ENCODE assay signal across 1 cellular context in genomic region chr18:49491857-49492693, GRCh38.
TF ChIP-seq lines count a peak whose summit lies in the region.

Gene RPL17, minus strand, starts transcription at chr18:49492465.

TF ChIP-seq in HepG2, 621 proteins besides CTCF, POLR2A, EP300 and RAD21 (continued from another document and continues in another):
- TF ChIP-seq, protein P1, sequence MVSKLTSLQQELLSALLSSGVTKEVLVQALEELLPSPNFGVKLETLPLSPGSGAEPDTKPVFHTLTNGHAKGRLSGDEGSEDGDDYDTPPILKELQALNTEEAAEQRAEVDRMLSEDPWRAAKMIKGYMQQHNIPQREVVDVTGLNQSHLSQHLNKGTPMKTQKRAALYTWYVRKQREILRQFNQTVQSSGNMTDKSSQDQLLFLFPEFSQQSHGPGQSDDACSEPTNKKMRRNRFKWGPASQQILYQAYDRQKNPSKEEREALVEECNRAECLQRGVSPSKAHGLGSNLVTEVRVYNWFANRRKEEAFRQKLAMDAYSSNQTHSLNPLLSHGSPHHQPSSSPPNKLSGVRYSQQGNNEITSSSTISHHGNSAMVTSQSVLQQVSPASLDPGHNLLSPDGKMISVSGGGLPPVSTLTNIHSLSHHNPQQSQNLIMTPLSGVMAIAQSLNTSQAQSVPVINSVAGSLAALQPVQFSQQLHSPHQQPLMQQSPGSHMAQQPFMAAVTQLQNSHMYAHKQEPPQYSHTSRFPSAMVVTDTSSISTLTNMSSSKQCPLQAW (CRISPR knock-in tag; IDR thresholded peaks at IDR 0.05) = peak; percentile 78
- TF ChIP-seq, protein P2, sequence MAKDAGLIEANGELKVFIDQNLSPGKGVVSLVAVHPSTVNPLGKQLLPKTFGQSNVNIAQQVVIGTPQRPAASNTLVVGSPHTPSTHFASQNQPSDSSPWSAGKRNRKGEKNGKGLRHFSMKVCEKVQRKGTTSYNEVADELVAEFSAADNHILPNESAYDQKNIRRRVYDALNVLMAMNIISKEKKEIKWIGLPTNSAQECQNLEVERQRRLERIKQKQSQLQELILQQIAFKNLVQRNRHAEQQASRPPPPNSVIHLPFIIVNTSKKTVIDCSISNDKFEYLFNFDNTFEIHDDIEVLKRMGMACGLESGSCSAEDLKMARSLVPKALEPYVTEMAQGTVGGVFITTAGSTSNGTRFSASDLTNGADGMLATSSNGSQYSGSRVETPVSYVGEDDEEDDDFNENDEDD (CRISPR knock-in tag; IDR thresholded peaks at IDR 0.05; ENCODE audit: borderline replicate concordance) = peak; percentile 23; the same call in 1 of the 2 replicates
- TF ChIP-seq, protein P3, sequence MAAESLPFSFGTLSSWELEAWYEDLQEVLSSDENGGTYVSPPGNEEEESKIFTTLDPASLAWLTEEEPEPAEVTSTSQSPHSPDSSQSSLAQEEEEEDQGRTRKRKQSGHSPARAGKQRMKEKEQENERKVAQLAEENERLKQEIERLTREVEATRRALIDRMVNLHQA (CRISPR knock-in tag; IDR thresholded peaks at IDR 0.05) = no peak
- TF ChIP-seq ASH2L (IDR thresholded peaks at IDR 0.05; ENCODE audit: insufficient read length, low read depth, low read length) = peak; percentile 98
- TF ChIP-seq RARA (CRISPR knock-in tag; IDR thresholded peaks at IDR 0.05) = peak; percentile 38
- TF ChIP-seq NRL (CRISPR knock-in tag; IDR thresholded peaks at IDR 0.05; ENCODE audit: borderline replicate concordance) = peak; percentile 90
- TF ChIP-seq ZFP1 (CRISPR knock-in tag; IDR thresholded peaks at IDR 0.05) = no peak; the same call in 1 of the 2 replicates
- 0 out of 2 replicates have a peak, but pooled peaks have one; percentile 50 for TF ChIP-seq SMAD3 (CRISPR knock-in tag; IDR thresholded peaks at IDR 0.05)
- peak in 1 of 2 experiments; percentile 87; a peak in 1 of 4 replicates for TF ChIP-seq KLF16 (CRISPR knock-in tag; IDR thresholded peaks at IDR 0.05)
- 0 out of 2 replicates have a peak, but pooled peaks have one; percentile 67 for TF ChIP-seq SATB2 (CRISPR knock-in tag; IDR thresholded peaks at IDR 0.05)
- no peak for TF ChIP-seq ZSCAN25 (CRISPR knock-in tag; IDR thresholded peaks at IDR 0.05)
- TF ChIP-seq ZNF335 (CRISPR knock-in tag; IDR thresholded peaks at IDR 0.05) = no peak; the same call in 1 of the 2 replicates
- TF ChIP-seq ZNF30 (CRISPR knock-in tag; IDR thresholded peaks at IDR 0.05) = no peak
- no peak for TF ChIP-seq ZFP37 (CRISPR knock-in tag; IDR thresholded peaks at IDR 0.05; ENCODE audit: borderline replicate concordance)
- TF ChIP-seq, protein P4, sequence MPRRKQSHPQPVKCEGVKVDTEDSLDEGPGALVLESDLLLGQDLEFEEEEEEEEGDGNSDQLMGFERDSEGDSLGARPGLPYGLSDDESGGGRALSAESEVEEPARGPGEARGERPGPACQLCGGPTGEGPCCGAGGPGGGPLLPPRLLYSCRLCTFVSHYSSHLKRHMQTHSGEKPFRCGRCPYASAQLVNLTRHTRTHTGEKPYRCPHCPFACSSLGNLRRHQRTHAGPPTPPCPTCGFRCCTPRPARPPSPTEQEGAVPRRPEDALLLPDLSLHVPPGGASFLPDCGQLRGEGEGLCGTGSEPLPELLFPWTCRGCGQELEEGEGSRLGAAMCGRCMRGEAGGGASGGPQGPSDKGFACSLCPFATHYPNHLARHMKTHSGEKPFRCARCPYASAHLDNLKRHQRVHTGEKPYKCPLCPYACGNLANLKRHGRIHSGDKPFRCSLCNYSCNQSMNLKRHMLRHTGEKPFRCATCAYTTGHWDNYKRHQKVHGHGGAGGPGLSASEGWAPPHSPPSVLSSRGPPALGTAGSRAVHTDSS (CRISPR knock-in tag; conservative IDR thresholded peaks at IDR 0.05) = no peak
- TF ChIP-seq, protein P5, sequence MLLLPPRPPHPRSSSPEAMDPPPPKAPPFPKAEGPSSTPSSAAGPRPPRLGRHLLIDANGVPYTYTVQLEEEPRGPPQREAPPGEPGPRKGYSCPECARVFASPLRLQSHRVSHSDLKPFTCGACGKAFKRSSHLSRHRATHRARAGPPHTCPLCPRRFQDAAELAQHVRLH (CRISPR knock-in tag; IDR thresholded peaks at IDR 0.05; ENCODE audit: borderline replicate concordance, low read depth) = peak; percentile 77; the same call in 1 of the 2 replicates
- no peak for TF ChIP-seq MTA1 (CRISPR knock-in tag; IDR thresholded peaks at IDR 0.05; ENCODE audit: borderline replicate concordance)
- peak; percentile 92 for TF ChIP-seq PHF20 (CRISPR knock-in tag; IDR thresholded peaks at IDR 0.05)
- peak; percentile 72; the same call in 1 of the 2 replicates for TF ChIP-seq REL (CRISPR knock-in tag; conservative IDR thresholded peaks at IDR 0.05)
- no peak for TF ChIP-seq PRPF4 (IDR thresholded peaks at IDR 0.05; ENCODE audit: low read depth, low read length, poor library complexity, severe bottlenecking)
- TF ChIP-seq ZNF331 (CRISPR knock-in tag; IDR thresholded peaks at IDR 0.05) = peak; percentile 67
- peak; percentile 66; the same call in 1 of the 2 replicates for TF ChIP-seq ZNF563 (CRISPR knock-in tag; IDR thresholded peaks at IDR 0.05)
- TF ChIP-seq, protein P6, sequence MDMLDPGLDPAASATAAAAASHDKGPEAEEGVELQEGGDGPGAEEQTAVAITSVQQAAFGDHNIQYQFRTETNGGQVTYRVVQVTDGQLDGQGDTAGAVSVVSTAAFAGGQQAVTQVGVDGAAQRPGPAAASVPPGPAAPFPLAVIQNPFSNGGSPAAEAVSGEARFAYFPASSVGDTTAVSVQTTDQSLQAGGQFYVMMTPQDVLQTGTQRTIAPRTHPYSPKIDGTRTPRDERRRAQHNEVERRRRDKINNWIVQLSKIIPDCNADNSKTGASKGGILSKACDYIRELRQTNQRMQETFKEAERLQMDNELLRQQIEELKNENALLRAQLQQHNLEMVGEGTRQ (IDR thresholded peaks at IDR 0.05; ENCODE audit: low read depth, low read length) = no peak
- TF ChIP-seq, protein P6 (CRISPR knock-in tag; IDR thresholded peaks at IDR 0.05; ENCODE audit: borderline replicate concordance) = no peak
- TF ChIP-seq, protein P7, sequence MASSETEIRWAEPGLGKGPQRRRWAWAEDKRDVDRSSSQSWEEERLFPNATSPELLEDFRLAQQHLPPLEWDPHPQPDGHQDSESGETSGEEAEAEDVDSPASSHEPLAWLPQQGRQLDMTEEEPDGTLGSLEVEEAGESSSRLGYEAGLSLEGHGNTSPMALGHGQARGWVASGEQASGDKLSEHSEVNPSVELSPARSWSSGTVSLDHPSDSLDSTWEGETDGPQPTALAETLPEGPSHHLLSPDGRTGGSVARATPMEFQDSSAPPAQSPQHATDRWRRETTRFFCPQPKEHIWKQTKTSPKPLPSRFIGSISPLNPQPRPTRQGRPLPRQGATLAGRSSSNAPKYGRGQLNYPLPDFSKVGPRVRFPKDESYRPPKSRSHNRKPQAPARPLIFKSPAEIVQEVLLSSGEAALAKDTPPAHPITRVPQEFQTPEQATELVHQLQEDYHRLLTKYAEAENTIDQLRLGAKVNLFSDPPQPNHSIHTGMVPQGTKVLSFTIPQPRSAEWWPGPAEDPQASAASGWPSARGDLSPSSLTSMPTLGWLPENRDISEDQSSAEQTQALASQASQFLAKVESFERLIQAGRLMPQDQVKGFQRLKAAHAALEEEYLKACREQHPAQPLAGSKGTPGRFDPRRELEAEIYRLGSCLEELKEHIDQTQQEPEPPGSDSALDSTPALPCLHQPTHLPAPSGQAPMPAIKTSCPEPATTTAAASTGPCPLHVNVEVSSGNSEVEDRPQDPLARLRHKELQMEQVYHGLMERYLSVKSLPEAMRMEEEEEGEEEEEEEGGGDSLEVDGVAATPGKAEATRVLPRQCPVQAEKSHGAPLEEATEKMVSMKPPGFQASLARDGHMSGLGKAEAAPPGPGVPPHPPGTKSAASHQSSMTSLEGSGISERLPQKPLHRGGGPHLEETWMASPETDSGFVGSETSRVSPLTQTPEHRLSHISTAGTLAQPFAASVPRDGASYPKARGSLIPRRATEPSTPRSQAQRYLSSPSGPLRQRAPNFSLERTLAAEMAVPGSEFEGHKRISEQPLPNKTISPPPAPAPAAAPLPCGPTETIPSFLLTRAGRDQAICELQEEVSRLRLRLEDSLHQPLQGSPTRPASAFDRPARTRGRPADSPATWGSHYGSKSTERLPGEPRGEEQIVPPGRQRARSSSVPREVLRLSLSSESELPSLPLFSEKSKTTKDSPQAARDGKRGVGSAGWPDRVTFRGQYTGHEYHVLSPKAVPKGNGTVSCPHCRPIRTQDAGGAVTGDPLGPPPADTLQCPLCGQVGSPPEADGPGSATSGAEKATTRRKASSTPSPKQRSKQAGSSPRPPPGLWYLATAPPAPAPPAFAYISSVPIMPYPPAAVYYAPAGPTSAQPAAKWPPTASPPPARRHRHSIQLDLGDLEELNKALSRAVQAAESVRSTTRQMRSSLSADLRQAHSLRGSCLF (CRISPR knock-in tag; IDR thresholded peaks at IDR 0.05; ENCODE audit: borderline replicate concordance) = no peak
- no peak for TF ChIP-seq ZNF740 (CRISPR knock-in tag; IDR thresholded peaks at IDR 0.05)
- no peak for TF ChIP-seq ZNF552 (CRISPR knock-in tag; IDR thresholded peaks at IDR 0.05; ENCODE audit: borderline replicate concordance)
- no peak for TF ChIP-seq LRRFIP1 (CRISPR knock-in tag; conservative IDR thresholded peaks at IDR 0.05)
- no peak for TF ChIP-seq ZNF607 (CRISPR knock-in tag; IDR thresholded peaks at IDR 0.05; ENCODE audit: borderline replicate concordance)
- TF ChIP-seq, protein P8, sequence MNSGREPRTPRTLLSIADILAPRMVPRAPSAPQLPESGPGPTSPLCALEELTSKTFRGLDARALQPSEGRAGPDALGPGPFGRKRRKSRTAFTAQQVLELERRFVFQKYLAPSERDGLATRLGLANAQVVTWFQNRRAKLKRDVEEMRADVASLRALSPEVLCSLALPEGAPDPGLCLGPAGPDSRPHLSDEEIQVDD (CRISPR knock-in tag; IDR thresholded peaks at IDR 0.05; ENCODE audit: borderline replicate concordance) = no peak
- TF ChIP-seq, protein P9, sequence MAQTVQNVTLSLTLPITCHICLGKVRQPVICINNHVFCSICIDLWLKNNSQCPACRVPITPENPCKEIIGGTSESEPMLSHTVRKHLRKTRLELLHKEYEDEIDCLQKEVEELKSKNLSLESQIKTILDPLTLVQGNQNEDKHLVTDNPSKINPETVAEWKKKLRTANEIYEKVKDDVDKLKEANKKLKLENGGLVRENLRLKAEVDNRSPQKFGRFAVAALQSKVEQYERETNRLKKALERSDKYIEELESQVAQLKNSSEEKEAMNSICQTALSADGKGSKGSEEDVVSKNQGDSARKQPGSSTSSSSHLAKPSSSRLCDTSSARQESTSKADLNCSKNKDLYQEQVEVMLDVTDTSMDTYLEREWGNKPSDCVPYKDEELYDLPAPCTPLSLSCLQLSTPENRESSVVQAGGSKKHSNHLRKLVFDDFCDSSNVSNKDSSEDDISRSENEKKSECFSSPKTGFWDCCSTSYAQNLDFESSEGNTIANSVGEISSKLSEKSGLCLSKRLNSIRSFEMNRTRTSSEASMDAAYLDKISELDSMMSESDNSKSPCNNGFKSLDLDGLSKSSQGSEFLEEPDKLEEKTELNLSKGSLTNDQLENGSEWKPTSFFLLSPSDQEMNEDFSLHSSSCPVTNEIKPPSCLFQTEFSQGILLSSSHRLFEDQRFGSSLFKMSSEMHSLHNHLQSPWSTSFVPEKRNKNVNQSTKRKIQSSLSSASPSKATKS (CRISPR knock-in tag; IDR thresholded peaks at IDR 0.05) = peak; percentile 69; the same call in 1 of the 2 replicates
- no peak for TF ChIP-seq ZSCAN21 (CRISPR knock-in tag; IDR thresholded peaks at IDR 0.05; ENCODE audit: borderline replicate concordance)
- TF ChIP-seq ZNF672 (CRISPR knock-in tag; IDR thresholded peaks at IDR 0.05) = 0 out of 2 replicates have a peak, but pooled peaks have one; percentile 56
- TF ChIP-seq ZSCAN30 (CRISPR knock-in tag; IDR thresholded peaks at IDR 0.05) = no peak
- no peak for TF ChIP-seq ZFP90 (CRISPR knock-in tag; IDR thresholded peaks at IDR 0.05; ENCODE audit: borderline replicate concordance)
- TF ChIP-seq, protein P10, sequence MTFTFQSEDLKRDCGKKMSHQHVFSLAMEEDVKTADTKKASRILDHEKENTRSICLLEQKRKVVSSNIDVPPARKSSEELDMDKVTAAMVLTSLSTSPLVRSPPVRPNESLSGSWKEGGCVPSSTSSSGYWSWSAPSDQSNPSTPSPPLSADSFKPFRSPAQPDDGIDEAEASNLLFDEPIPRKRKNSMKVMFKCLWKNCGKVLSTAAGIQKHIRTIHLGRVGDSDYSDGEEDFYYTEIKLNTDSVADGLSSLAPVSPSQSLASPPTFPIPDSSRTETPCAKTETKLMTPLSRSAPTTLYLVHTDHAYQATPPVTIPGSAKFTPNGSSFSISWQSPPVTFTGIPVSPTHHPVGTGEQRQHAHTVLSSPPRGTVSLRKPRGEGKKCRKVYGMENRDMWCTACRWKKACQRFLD (CRISPR knock-in tag; IDR thresholded peaks at IDR 0.05; ENCODE audit: borderline replicate concordance) = no peak
- TF ChIP-seq HOXD1 (CRISPR knock-in tag; IDR thresholded peaks at IDR 0.05) = no peak
- TF ChIP-seq ESRRA (CRISPR knock-in tag; IDR thresholded peaks at IDR 0.05; ENCODE audit: low read depth) = peak; percentile 32; the same call in 1 of the 2 replicates
- 0 out of 2 replicates have a peak, but pooled peaks have one; percentile 43 for TF ChIP-seq ZNF569 (CRISPR knock-in tag; IDR thresholded peaks at IDR 0.05; ENCODE audit: borderline replicate concordance)
- TF ChIP-seq STAT5B (CRISPR knock-in tag; IDR thresholded peaks at IDR 0.05) = no peak
- no peak for TF ChIP-seq NFE2 (CRISPR knock-in tag; IDR thresholded peaks at IDR 0.05)
